Comparison of ENCODE assay signal across 9 cellular contexts in the genomic region with DNA sequence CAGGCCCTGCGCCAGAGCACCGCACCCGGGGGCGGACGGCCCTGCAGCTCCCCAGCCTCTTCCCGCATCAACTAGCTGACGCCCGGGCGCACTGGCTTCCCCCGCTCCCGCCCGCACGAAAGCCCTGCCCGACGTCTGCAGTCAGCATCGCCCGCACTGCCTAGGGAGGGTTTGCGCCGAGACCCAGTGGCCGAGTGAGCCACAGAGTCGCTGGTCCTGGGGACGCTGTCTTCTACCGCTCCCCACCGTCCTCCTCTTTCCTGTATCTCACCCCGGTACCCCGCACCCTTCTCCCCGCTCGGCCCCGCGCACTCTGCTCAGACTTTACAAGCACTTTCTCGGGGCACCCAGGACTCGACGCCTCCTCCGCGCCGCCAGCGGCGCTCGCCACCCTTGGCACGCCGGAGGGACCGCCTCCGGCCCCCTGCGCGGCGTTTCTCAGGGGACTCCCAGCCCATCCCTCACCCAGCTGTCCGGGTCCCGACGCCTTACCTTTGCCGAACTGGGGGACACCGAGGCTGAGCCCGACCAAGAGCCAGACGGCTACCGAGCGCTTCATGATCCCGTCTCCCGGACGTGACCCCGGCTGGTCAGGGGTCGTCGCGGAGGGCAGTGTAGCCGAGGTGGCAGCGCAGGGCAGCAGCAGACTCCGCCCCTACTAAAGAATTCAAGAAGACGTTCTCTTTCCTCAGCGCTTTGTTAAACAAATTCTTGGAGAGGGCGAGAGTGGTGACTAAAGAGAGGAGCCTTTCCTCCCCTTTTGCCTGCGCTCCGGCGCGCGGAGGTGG. TPM values are rescaled to one million over a fixed set of nuclear protein-coding genes. Genes with fewer than 3 reads are reported as not detected.
DNase-seq lines count a peak whose midpoint lies in the region; TF ChIP-seq lines count a peak whose summit lies in the region.
"Had no signal": no experiment of that assay in that cellular context is flagged by ENCODE, and none has a peak within 500 bp of the region (broad histone marks: within the 10 kb centered on the region; RNA-seq: fewer than 3 reads in every experiment).

No MANE protein-coding gene starts in this region.

- no peaks in the 10 kb centered on the region for H3K36me3 ChIP-seq in Caco-2 (ENCODE audit: control insufficient read depth, insufficient read depth, low read length)
- H3K36me3 ChIP-seq in mesenchymal stem cell (ENCODE audit: control insufficient read depth in 1 of 2, insufficient read depth in 2 of 2, low read depth in 1 of 2, low read length in 2 of 2), result no peaks in the 10 kb centered on the region

- H3K9me3 Mint-ChIP-seq in Caco-2 (ENCODE audit: unreplicated experiment) (no peaks in the 10 kb centered on the region), endothelial cell (ENCODE audit: unreplicated experiment) (no peaks in the 10 kb centered on the region)
- H3K9me3 Mint-ChIP-seq: activated naive CD4-positive, alpha-beta T cell treated with anti-CD3 and anti-CD28 coated beads, Interleukin-2, amount 50 U/mL, for 72 hours had no signal

- no peak overlapping the region for H3K27ac Mint-ChIP-seq in Caco-2 (ENCODE audit: unreplicated experiment)
- H3K27ac Mint-ChIP-seq in endothelial cell (ENCODE audit: unreplicated experiment), result peak overlapping the region; percentile 66
- H3K27ac Mint-ChIP-seq: activated naive CD4-positive, alpha-beta T cell treated with anti-CD3 and anti-CD28 coated beads, Interleukin-2, amount 50 U/mL, for 72 hours had no signal

- H3K4me3 Mint-ChIP-seq in Caco-2 (ENCODE audit: unreplicated experiment) (peak overlapping the region; percentile 68), endothelial cell (ENCODE audit: unreplicated experiment) (peak overlapping the region; percentile 98)

- TF ChIP-seq CTCF in Caco-2 (IDR thresholded peaks at IDR 0.05; ENCODE audit: insufficient read depth in 1 of 2, low read depth in 1 of 2, low read length in 1 of 2, severe bottlenecking in 1 of 2, unreplicated experiment in 1 of 2) (no peak), endothelial cell (IDR thresholded peaks at IDR 0.05; ENCODE audit: unreplicated experiment) (no peak)

- no peak overlapping the region for H3K4me3 ChIP-seq in Caco-2 (ENCODE audit: low read depth, low read length)
- H3K4me3 ChIP-seq in mesenchymal stem cell (ENCODE audit: insufficient read depth in 1 of 2, low read depth in 1 of 2, low read length in 2 of 2), result peak overlapping the region; percentile 88 to 98

- intact Hi-C loops in Caco-2 (cut with micrococcal nuclease; ENCODE audit: unreplicated experiment), result loop anchor here (2.0 to 5.0 kb wide), 2 partner anchors 53 to 665 kb away; no protein-coding TSS in a partner anchor

- POLR2A ChIA-PET in Caco-2 (lab: Charles Lee), result no interaction called here

- H2BK120ac ChIP-seq in mesenchymal stem cell (ENCODE audit: low read depth, low read length), result peak overlapping the region; percentile 54

- H4K8ac ChIP-seq in mesenchymal stem cell (ENCODE audit: low read length), result peak overlapping the region; percentile 94

- H3K36me3 Mint-ChIP-seq in Caco-2 (ENCODE audit: insufficient read depth, unreplicated experiment) (no peaks in the 10 kb centered on the region), endothelial cell (ENCODE audit: low read depth, unreplicated experiment) (peaks cover 4% of the 10 kb centered on the region)

- H3K4me1 ChIP-seq in Caco-2 (no peaks in the 10 kb centered on the region), mesenchymal stem cell (ENCODE audit: control insufficient read depth, insufficient read depth, low read depth, low read length) (no peaks in the 10 kb centered on the region)

- no peak for DNase-seq in Caco-2
- peak; percentile 41 for DNase-seq in NCI-H345 treated with DMSO at 0.1 percent for 48 hours (lab: John Stamatoyannopoulos, UW; ENCODE audit: unreplicated experiment)
- peak; percentile 54 for DNase-seq in endothelial cell (ENCODE audit: low spot score)
- peak; percentile 63 for DNase-seq in mesenchymal stem cell
- peak; percentile 41 for DNase-seq in ureter (ENCODE audit: low spot score)
- no peak for DNase-seq in central memory CD4-positive, alpha-beta T cell
- DNase-seq in amniotic stem cell (lab: John Stamatoyannopoulos, UW), result no peak
- no peak for DNase-seq in NCI-H1048 (lab: John Stamatoyannopoulos, UW)

- H3K9me3 ChIP-seq in Caco-2 (no peaks in the 10 kb centered on the region), mesenchymal stem cell (ENCODE audit: control insufficient read depth, low read length) (no peaks in the 10 kb centered on the region)

- H3K79me1 ChIP-seq in mesenchymal stem cell (replicated peaks; ENCODE audit: low read length, poor library complexity, severe bottlenecking), result peaks cover 4% of the 10 kb centered on the region

- peak overlapping the region; percentile 88 for H3K9ac ChIP-seq in mesenchymal stem cell (ENCODE audit: low read length)

- peak overlapping the region in 1 of 2 experiments; percentile 86 for H3K23ac ChIP-seq in mesenchymal stem cell (ENCODE audit: low read length in 2 of 2)

- H3K14ac ChIP-seq in mesenchymal stem cell (ENCODE audit: low read length in 2 of 2), result peak overlapping the region; percentile 80 to 96

- H2BK12ac ChIP-seq in mesenchymal stem cell (ENCODE audit: low read length in 2 of 2), result peak overlapping the region in 1 of 2 experiments; percentile 93

- peak overlapping the region; percentile 87 for H2BK15ac ChIP-seq in mesenchymal stem cell (ENCODE audit: low read depth, poor library complexity, severe bottlenecking)

- WGBS in mesenchymal stem cell, result 1% methylated on average over 55 of the region's 73 CpGs

- H3K27me3 Mint-ChIP-seq in Caco-2 (ENCODE audit: insufficient read depth, unreplicated experiment) (peaks cover 18% of the 10 kb centered on the region), endothelial cell (ENCODE audit: unreplicated experiment) (peaks cover 13% of the 10 kb centered on the region)

- CTCF ChIA-PET in Caco-2 (lab: Charles Lee), result no interaction called here

- H2AK5ac ChIP-seq in mesenchymal stem cell (ENCODE audit: low read length, severe bottlenecking), result peak overlapping the region; percentile 31

- H3K4me1 Mint-ChIP-seq in Caco-2 (ENCODE audit: low read depth, unreplicated experiment) (peaks cover 6% of the 10 kb centered on the region), endothelial cell (ENCODE audit: unreplicated experiment) (peaks cover 17% of the 10 kb centered on the region)

- H3K4me2 ChIP-seq in mesenchymal stem cell (ENCODE audit: low read length, poor library complexity, severe bottlenecking), result peak overlapping the region; percentile 84

- H3K18ac ChIP-seq in mesenchymal stem cell (ENCODE audit: low read depth in 1 of 2, low read length in 2 of 2), result peak overlapping the region; percentile 94 to 95

- H3K4ac ChIP-seq in mesenchymal stem cell (ENCODE audit: low read depth in 1 of 2, low read length in 2 of 2), result peak overlapping the region; percentile 51 to 60

- no peaks in the 10 kb centered on the region for H3K27me3 ChIP-seq in Caco-2 (replicated peaks; ENCODE audit: control insufficient read depth, insufficient read depth, low read length)
- H3K27me3 ChIP-seq in mesenchymal stem cell (ENCODE audit: control insufficient read depth in 1 of 2, insufficient read depth in 1 of 2, low read length in 2 of 2), result peaks cover 0 to 8% of the 10 kb centered on the region in 2 experiments

- H4K91ac ChIP-seq in mesenchymal stem cell (ENCODE audit: low read length), result peak overlapping the region; percentile 95

- peak overlapping the region; percentile 96 for H2BK5ac ChIP-seq in mesenchymal stem cell (ENCODE audit: low read depth, low read length, poor library complexity, severe bottlenecking)

- BruUV-seq in Caco-2 (replicated peaks; lab: Mats Ljungman, UMichigan), result no TSS peak

- peak overlapping the region; percentile 78 for H2AFZ ChIP-seq in mesenchymal stem cell (ENCODE audit: low read depth, low read length)

- H3K27ac ChIP-seq in mesenchymal stem cell (ENCODE audit: low read length, poor library complexity, severe bottlenecking), result peak overlapping the region; percentile 92

RNA-seq across cellular contexts. Expression of a gene that starts 0.7 kb away (rescaled TPM):
- 0.28 TPM in 1 of 2 replicates, not detected in the other for total RNA-seq in Caco-2 (2022)
- total RNA-seq in endothelial cell (ENCODE audit: unreplicated experiment), result 74.6 TPM
- polyA plus RNA-seq in mesenchymal stem cell (2013, experiment 1 of 2), result 166 TPM
- polyA plus RNA-seq in mesenchymal stem cell (2013, experiment 2 of 2), result 180 TPM
- 6.8 TPM for total RNA-seq in ureter
- total RNA-seq: activated naive CD4-positive, alpha-beta T cell treated with anti-CD3 and anti-CD28 coated beads, Interleukin-2, amount 50 U/mL, for 72 hours had no signal

Comparison
In these comparisons a context has a peak if more than half of its experiments do, and no peak if none do; other contexts are left out.
1. DNase-seq: peak in NCI-H345 treated with DMSO at 0.1 percent for 48 hours (single experiment), endothelial cell (single experiment), mesenchymal stem cell (single experiment) and ureter (single experiment); none in Caco-2 (0 of 2), central memory CD4-positive, alpha-beta T cell (single experiment), amniotic stem cell (single experiment) and NCI-H1048 (single experiment).